ENCODE assay signal across 1 cellular context in the genomic region with DNA sequence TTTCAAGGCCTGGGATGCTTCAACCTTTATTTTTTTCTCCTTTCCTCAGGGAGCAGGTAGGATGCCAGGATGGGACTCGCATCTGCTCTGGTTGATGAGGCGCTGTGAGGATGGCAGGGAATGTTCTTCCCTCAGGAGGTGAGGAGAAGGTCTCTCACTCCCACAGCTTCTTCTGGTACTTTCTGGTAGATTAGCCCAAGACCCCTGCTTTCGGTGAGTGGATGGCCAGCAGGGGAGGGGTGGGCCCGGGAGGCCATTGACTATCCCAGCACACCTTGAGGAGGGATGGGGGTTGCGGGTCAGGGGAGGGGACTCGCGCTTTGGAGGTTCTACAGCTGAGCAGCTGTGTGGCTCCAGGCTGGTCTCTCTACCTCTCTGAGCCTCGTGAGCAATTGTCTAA.
TF ChIP-seq lines count a peak whose summit lies in the region.

No MANE protein-coding gene starts in this region.

TF ChIP-seq in K562, 482 proteins besides CTCF, POLR2A, EP300 and RAD21:
- TF ChIP-seq NFYB (IDR thresholded peaks at IDR 0.05; ENCODE audit: extremely low read depth, insufficient read length) (no peak), SMARCE1 (IDR thresholded peaks at IDR 0.05) (no peak), GTF2A2 (tag; IDR thresholded peaks at IDR 0.05) (no peak), RBM25 (IDR thresholded peaks at IDR 0.05; ENCODE audit: low read depth, low read length, severe bottlenecking) (peak; percentile 26), GABPA (tag; conservative IDR thresholded peaks at IDR 0.05; ENCODE audit: low read depth) (no peak), NCOR1 (IDR thresholded peaks at IDR 0.05) (no peak), POLR2AphosphoS5 (IDR thresholded peaks at IDR 0.05; ENCODE audit: control insufficient read depth, insufficient read depth, low read depth, low read length) (no peak), RCOR1 (IDR thresholded peaks at IDR 0.05; ENCODE audit: borderline replicate concordance in 1 of 2, low read depth in 2 of 2, low read length in 2 of 2) (no peak), PHF20 (IDR thresholded peaks at IDR 0.05; ENCODE audit: partially characterized antibody) (no peak), ZNF551 (CRISPR knock-in tag; IDR thresholded peaks at IDR 0.05) (no peak), TAF1 (IDR thresholded peaks at IDR 0.05; ENCODE audit: control insufficient read depth, extremely low read depth, insufficient read depth, low read length, severe bottlenecking) (no peak), ZNF586 (CRISPR knock-in tag; conservative IDR thresholded peaks at IDR 0.05) (no peak), KDM1A (IDR thresholded peaks at IDR 0.05) (0 out of 4 replicates have a peak, but pooled peaks of 1 of the 2 experiments have one; percentile 27), ZFP36 (IDR thresholded peaks at IDR 0.05; ENCODE audit: low read depth, low read length, partially characterized antibody) (peak; percentile 71), CC2D1A (IDR thresholded peaks at IDR 0.05) (no peak), ZNF274 (IDR thresholded peaks at IDR 0.05; ENCODE audit: borderline replicate concordance, low read depth, low read length) (no peak), BCOR (IDR thresholded peaks at IDR 0.05) (peak; percentile 25; the same call in 1 of the 2 replicates), U2AF1 (optimal IDR thresholded peaks at IDR 0.05; ENCODE audit: low read depth, low read length) (no peak)
- TF ChIP-seq, protein P1, sequence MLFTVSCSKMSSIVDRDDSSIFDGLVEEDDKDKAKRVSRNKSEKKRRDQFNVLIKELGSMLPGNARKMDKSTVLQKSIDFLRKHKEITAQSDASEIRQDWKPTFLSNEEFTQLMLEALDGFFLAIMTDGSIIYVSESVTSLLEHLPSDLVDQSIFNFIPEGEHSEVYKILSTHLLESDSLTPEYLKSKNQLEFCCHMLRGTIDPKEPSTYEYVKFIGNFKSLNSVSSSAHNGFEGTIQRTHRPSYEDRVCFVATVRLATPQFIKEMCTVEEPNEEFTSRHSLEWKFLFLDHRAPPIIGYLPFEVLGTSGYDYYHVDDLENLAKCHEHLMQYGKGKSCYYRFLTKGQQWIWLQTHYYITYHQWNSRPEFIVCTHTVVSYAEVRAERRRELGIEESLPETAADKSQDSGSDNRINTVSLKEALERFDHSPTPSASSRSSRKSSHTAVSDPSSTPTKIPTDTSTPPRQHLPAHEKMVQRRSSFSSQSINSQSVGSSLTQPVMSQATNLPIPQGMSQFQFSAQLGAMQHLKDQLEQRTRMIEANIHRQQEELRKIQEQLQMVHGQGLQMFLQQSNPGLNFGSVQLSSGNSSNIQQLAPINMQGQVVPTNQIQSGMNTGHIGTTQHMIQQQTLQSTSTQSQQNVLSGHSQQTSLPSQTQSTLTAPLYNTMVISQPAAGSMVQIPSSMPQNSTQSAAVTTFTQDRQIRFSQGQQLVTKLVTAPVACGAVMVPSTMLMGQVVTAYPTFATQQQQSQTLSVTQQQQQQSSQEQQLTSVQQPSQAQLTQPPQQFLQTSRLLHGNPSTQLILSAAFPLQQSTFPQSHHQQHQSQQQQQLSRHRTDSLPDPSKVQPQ (CRISPR knock-in tag; IDR thresholded peaks at IDR 0.05; ENCODE audit: borderline replicate concordance) = no peak
